ENCODE assay signal across 8 cellular contexts in genomic region chr3:195909645-195910498, GRCh38. TPM values are rescaled to one million over a fixed set of nuclear protein-coding genes. Genes with fewer than 3 reads are reported as not detected.
DNase-seq lines count a peak whose midpoint lies in the region; ATAC-seq and TF ChIP-seq lines count a peak whose summit lies in the region.

No MANE protein-coding gene starts in this region.

- H4K8ac ChIP-seq in mesendoderm (ENCODE audit: low read depth, low read length), result no peak overlapping the region

- H3K27ac ChIP-seq in mesendoderm (ENCODE audit: low read depth, low read length), result peak overlapping the region; percentile 89

- DNase-seq in BE2C (peak; percentile 89), NCI-H82 (lab: John Stamatoyannopoulos, UW) (peak; percentile 94), mesendoderm (peak; percentile 92)
- peak; percentile 77 to 78 for DNase-seq in activated CD8-positive, alpha-beta memory T cell treated with anti-CD3 and anti-CD28 coated beads for 4 hours (ENCODE audit: low read depth in 2 of 2)
- peak; percentile 79 to 81 (median 81) for DNase-seq in effector memory CD8-positive, alpha-beta T cell
- DNase-seq in stimulated activated CD8-positive, alpha-beta memory T cell treated with anti-CD3 and anti-CD28 coated beads, Interleukin-15, amount 100 ng/mL, for 1 hour (ENCODE audit: low read depth), result peak; percentile 75

- H3K36me3 ChIP-seq in BE2C (no peaks in the 10 kb centered on the region), mesendoderm (ENCODE audit: control insufficient read depth, insufficient read depth, low read length) (no peaks in the 10 kb centered on the region)

- peak overlapping the region; percentile 61 for H2BK5ac ChIP-seq in mesendoderm (ENCODE audit: low read length)

- H3K9ac ChIP-seq in mesendoderm (ENCODE audit: low read length), result peak overlapping the region; percentile 80

- no peak for TF ChIP-seq CTCF in BE2C (IDR thresholded peaks at IDR 0.05; ENCODE audit: low read depth, low read length)

- no peak overlapping the region for H2AK5ac ChIP-seq in mesendoderm (ENCODE audit: low read length)

- H3K9me3 Mint-ChIP-seq in effector memory CD8-positive, alpha-beta T cell, result no peaks in the 10 kb centered on the region

- H3K4me3 ChIP-seq in BE2C (ENCODE audit: low read depth, low read length) (peak overlapping the region; percentile 52), mesendoderm (ENCODE audit: low read length) (peak overlapping the region; percentile 59)

- H3K4me1 ChIP-seq in BE2C (peaks cover 9% of the 10 kb centered on the region), mesendoderm (ENCODE audit: control insufficient read depth, low read depth, low read length) (peaks cover 10% of the 10 kb centered on the region)

- ATAC-seq in GM19351 (IDR thresholded peaks at IDR 0.05; ENCODE audit: unreplicated experiment), result peak; percentile 44
- peak; percentile 29 for ATAC-seq in HG03565 (IDR thresholded peaks at IDR 0.05; ENCODE audit: unreplicated experiment)
- ATAC-seq in effector memory CD8-positive, alpha-beta T cell (replicated peaks), result peak; percentile 38

- no CpG with 5 or more reads among the region's 68 CpGs for WGBS in mesendoderm (ENCODE audit: extremely low coverage, insufficient coverage, low lambda C conversion rate)

- no peak overlapping the region for H3K23ac ChIP-seq in mesendoderm (ENCODE audit: low read length)

- peak overlapping the region; percentile 50 for H2BK120ac ChIP-seq in mesendoderm (ENCODE audit: low read depth, low read length)

- H3K27me3 Mint-ChIP-seq in effector memory CD8-positive, alpha-beta T cell, result no peaks in the 10 kb centered on the region

- no peak overlapping the region for H4K5ac ChIP-seq in mesendoderm (ENCODE audit: low read length)

- peak overlapping the region; percentile 60 for H3K4me2 ChIP-seq in mesendoderm (ENCODE audit: low read length)

- no peaks in the 10 kb centered on the region for H3K9me3 ChIP-seq in BE2C

- H3K18ac ChIP-seq in mesendoderm (ENCODE audit: low read length), result peak overlapping the region; percentile 91

- H3K79me2 ChIP-seq in mesendoderm (ENCODE audit: control insufficient read depth, insufficient read depth, low read length), result peaks cover 2% of the 10 kb centered on the region

- peaks cover 32 to 38% of the 10 kb centered on the region in 2 donors for H3K4me1 Mint-ChIP-seq in effector memory CD8-positive, alpha-beta T cell (ENCODE audit: low read depth in 2 of 2)

- peak overlapping the region; percentile 60 to 69 for H3K4me3 Mint-ChIP-seq in effector memory CD8-positive, alpha-beta T cell

- peak overlapping the region; percentile 24 for H3K4ac ChIP-seq in mesendoderm (ENCODE audit: low read depth, low read length)

- H3K27me3 ChIP-seq in BE2C, result no peaks in the 10 kb centered on the region
- no peaks in the 10 kb centered on the region for H3K27me3 ChIP-seq in mesendoderm (ENCODE audit: insufficient read depth, low read length, poor library complexity)

- peak overlapping the region; percentile 80 for H3K56ac ChIP-seq in mesendoderm (ENCODE audit: low read length)

- peaks cover 4% of the 10 kb centered on the region for H3K79me1 ChIP-seq in mesendoderm (ENCODE audit: low read length)

- H3K27ac Mint-ChIP-seq in effector memory CD8-positive, alpha-beta T cell, result peak overlapping the region; percentile 52 to 99

- peaks cover 45% of the 10 kb centered on the region for H3K36me3 Mint-ChIP-seq in effector memory CD8-positive, alpha-beta T cell (ENCODE audit: insufficient read depth)

- peak overlapping the region; percentile 25 for H2BK15ac ChIP-seq in mesendoderm (replicated peaks; ENCODE audit: low read depth)

RNA-seq across cellular contexts. Expression of gene TNK2, which starts 1.5 kb away (rescaled TPM):
- polyA plus RNA-seq in BE2C (2012; ENCODE audit: insufficient read depth, insufficient read length, low read depth), result 162 TPM
- polyA plus RNA-seq in mesendoderm (2013, experiment 1 of 2), result 10.7 TPM
- polyA plus RNA-seq in mesendoderm (2013, experiment 2 of 2), result 10.4 TPM

Comparison
In these comparisons a context has a peak if more than half of its experiments do, and no peak if none do; other contexts are left out.
1. Peak in every context shown above with its lines: DNase-seq, ATAC-seq, H3K4me3 ChIP-seq and H3K27ac ChIP-seq.